14 cellular contexts compared by ENCODE assay signal in the genomic region with DNA sequence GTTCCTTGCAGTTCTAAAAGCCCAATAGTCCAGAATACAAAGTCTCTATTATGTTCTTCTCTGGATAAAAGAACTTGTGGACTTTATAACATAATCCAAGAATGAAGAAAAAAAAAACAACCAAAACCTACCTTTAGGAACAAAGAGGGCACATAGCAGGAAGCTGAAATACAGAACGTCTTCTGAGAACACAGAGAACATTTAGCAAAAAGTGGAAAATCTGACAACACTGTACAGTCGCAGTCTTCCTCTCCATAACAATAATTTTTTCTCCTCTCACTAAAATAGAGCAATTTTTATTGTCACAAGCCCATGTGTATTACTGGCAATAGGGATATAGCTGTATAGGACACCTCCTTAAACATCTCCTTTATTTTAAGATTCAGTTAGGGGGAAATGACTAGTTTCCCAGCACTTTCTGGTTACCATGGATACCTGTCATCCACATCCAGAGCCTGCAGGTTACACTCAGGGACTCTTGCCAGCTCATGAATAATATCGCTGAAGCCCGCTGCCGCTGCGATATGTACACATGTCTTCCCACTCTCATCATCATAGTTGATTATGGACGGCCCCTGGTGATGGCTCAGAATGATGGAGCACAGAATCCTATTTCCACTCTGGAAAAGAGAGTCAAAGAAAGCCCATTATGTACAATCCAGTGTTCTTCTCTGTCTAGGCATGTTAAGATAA.
DNase-seq lines count a peak whose midpoint lies in the region; ATAC-seq and TF ChIP-seq lines count a peak whose summit lies in the region.
"Had no signal": no experiment of that assay in that cellular context is flagged by ENCODE, and none has a peak within 500 bp of the region (broad histone marks: within the 10 kb centered on the region; RNA-seq: fewer than 3 reads in every experiment).

No MANE protein-coding gene starts in this region.

- no peaks in the 10 kb centered on the region for H4K20me1 ChIP-seq in PC-3 (ENCODE audit: low read length)

- H2AFZ ChIP-seq in PC-3 (ENCODE audit: low read length) (no peak overlapping the region), parathyroid adenoma (peak overlapping the region; percentile 14)

- in situ Hi-C loops in brain microvascular endothelial cell (cut with HindIII; ENCODE audit: low pct_ligation_motif_present, low sequenced_read_pairs) = no loop called here

- DNase-seq in activated CD4-positive, alpha-beta T cell treated with anti-CD3 and anti-CD28 coated beads, Interleukin-2, amount 10 ng/mL, durations not matched to agents 24 days and 14 days = no peak
- no peak for DNase-seq in activated CD4-positive, alpha-beta T cell treated with anti-CD3 and anti-CD28 coated beads for 1 hour
- peak; percentile 54 for DNase-seq in PC-3
- DNase-seq in brain microvascular endothelial cell = peak; percentile 64
- DNase-seq: activated gamma-delta T cell treated with Interleukin-2 at 50 U/mL for 16 hours, gastrocnemius medialis, KG1, left colon, NCI-H226, RPMI8226 had no signal

- H3K27me3 ChIP-seq in PC-3 (ENCODE audit: low read length) = no peaks in the 10 kb centered on the region
- no peaks in the 10 kb centered on the region for H3K27me3 ChIP-seq in brain microvascular endothelial cell (replicated peaks)
- H3K27me3 ChIP-seq in parathyroid adenoma (ENCODE audit: control insufficient read depth, insufficient read depth, low read length) = no peaks in the 10 kb centered on the region
- H3K27me3 ChIP-seq: gastrocnemius medialis had no signal

- H3K9me3 ChIP-seq in PC-3 (ENCODE audit: low read length) (no peaks in the 10 kb centered on the region), parathyroid adenoma (ENCODE audit: control insufficient read depth, low read length) (no peaks in the 10 kb centered on the region)
- H3K9me3 ChIP-seq: gastrocnemius medialis had no signal

- H3K9me3 Mint-ChIP-seq in activated CD4-positive, alpha-beta T cell treated with anti-CD3 and anti-CD28 coated beads, Interleukin-2, amount 10 ng/mL, durations not matched to agents 24 days and 14 days = peaks cover 17% of the 10 kb centered on the region

- H3K36me3 ChIP-seq in PC-3 (ENCODE audit: low read depth, low read length) (no peaks in the 10 kb centered on the region), brain microvascular endothelial cell (replicated peaks) (no peaks in the 10 kb centered on the region), parathyroid adenoma (ENCODE audit: control insufficient read depth, insufficient read depth, low read length) (no peaks in the 10 kb centered on the region)
- H3K36me3 ChIP-seq: gastrocnemius medialis had no signal

- no peaks in the 10 kb centered on the region for H3K9me2 ChIP-seq in PC-3 (replicated peaks; ENCODE audit: low read length)

- no peak overlapping the region for H3K9ac ChIP-seq in PC-3 (ENCODE audit: low read length)
- H3K9ac ChIP-seq in parathyroid adenoma = no peak overlapping the region

- intact Hi-C loops in activated CD4-positive, alpha-beta T cell treated with anti-CD3 and anti-CD28 coated beads, Interleukin-2, amount 10 ng/mL, durations not matched to agents 24 days and 14 days (cut with micrococcal nuclease) = loop anchor here (2.0 kb wide), 1 partner anchor 22 kb away; no protein-coding TSS in a partner anchor
- intact Hi-C loops in PC-3 (cut with micrococcal nuclease) = loop anchor here (1.0 to 10.0 kb wide), 2 partner anchors 49 to 132 kb away; a partner anchor contains a TSS

- peaks cover 26% of the 10 kb centered on the region for H3K36me3 Mint-ChIP-seq in activated CD4-positive, alpha-beta T cell treated with anti-CD3 and anti-CD28 coated beads, Interleukin-2, amount 10 ng/mL, durations not matched to agents 24 days and 14 days (ENCODE audit: low read depth)

- no peaks in the 10 kb centered on the region for H3F3A ChIP-seq in PC-3 (ENCODE audit: low read length, unreplicated experiment)

- H3K79me2 ChIP-seq in PC-3 (ENCODE audit: low read length) (no peaks in the 10 kb centered on the region), parathyroid adenoma (no peaks in the 10 kb centered on the region)

- no peaks in the 10 kb centered on the region for H3K27me3 Mint-ChIP-seq in activated CD4-positive, alpha-beta T cell treated with anti-CD3 and anti-CD28 coated beads, Interleukin-2, amount 10 ng/mL, durations not matched to agents 24 days and 14 days

- peaks cover 47% of the 10 kb centered on the region for H3K4me1 Mint-ChIP-seq in activated CD4-positive, alpha-beta T cell treated with anti-CD3 and anti-CD28 coated beads, Interleukin-2, amount 10 ng/mL, durations not matched to agents 24 days and 14 days

- BruUV-seq in PC-3 (replicated peaks; lab: Mats Ljungman, UMichigan) = no TSS peak

- no peak overlapping the region for H3K4me2 ChIP-seq in PC-3 (ENCODE audit: low read length)
- H3K4me2 ChIP-seq in parathyroid adenoma (ENCODE audit: low read length) = no peak overlapping the region

- no peak for TF ChIP-seq CTCF in PC-3 (conservative IDR thresholded peaks at IDR 0.05; ENCODE audit: low read depth, low read length)
- TF ChIP-seq CTCF in brain microvascular endothelial cell (IDR thresholded peaks at IDR 0.05; ENCODE audit: low read depth, low read length, missing control alignments) = no peak
- no peak for TF ChIP-seq CTCF in parathyroid adenoma (IDR thresholded peaks at IDR 0.05)

- H3K27ac Mint-ChIP-seq in activated CD4-positive, alpha-beta T cell treated with anti-CD3 and anti-CD28 coated beads, Interleukin-2, amount 10 ng/mL, durations not matched to agents 24 days and 14 days = peak overlapping the region; percentile 93

- H3K27ac ChIP-seq in PC-3 (ENCODE audit: low read length) (no peak overlapping the region), brain microvascular endothelial cell (no peak overlapping the region), parathyroid adenoma (no peak overlapping the region)
- H3K27ac ChIP-seq: gastrocnemius medialis had no signal

- peaks cover 29% of the 10 kb centered on the region for H3K4me1 ChIP-seq in PC-3 (ENCODE audit: insufficient read depth, low read length)
- H3K4me1 ChIP-seq in parathyroid adenoma = peaks cover 7% of the 10 kb centered on the region
- H3K4me1 ChIP-seq: gastrocnemius medialis had no signal

- POLR2A ChIA-PET in PC-3 (lab: Charles Lee; ENCODE audit: unreplicated experiment) = no interaction called here

- H3K4me3 ChIP-seq in PC-3 (ENCODE audit: low read length) (no peak overlapping the region), brain microvascular endothelial cell (ENCODE audit: low read depth, low read length) (no peak overlapping the region), parathyroid adenoma (ENCODE audit: low read depth, low read length) (no peak overlapping the region)
- H3K4me3 ChIP-seq: gastrocnemius medialis had no signal

- peak overlapping the region; percentile 72 for H3K4me3 Mint-ChIP-seq in activated CD4-positive, alpha-beta T cell treated with anti-CD3 and anti-CD28 coated beads, Interleukin-2, amount 10 ng/mL, durations not matched to agents 24 days and 14 days

- CTCF ChIA-PET in PC-3 (lab: Charles Lee) = no interaction called here

- no peak for ATAC-seq in PC-3
- ATAC-seq in GM21367 (IDR thresholded peaks at IDR 0.05; ENCODE audit: unreplicated experiment) = no peak
- no peak for ATAC-seq in GM18519 (IDR thresholded peaks at IDR 0.05; ENCODE audit: low FRiP score, unreplicated experiment)
- no peak for ATAC-seq in GM18502 (IDR thresholded peaks at IDR 0.05; ENCODE audit: poor library complexity, unreplicated experiment)
- ATAC-seq: gastrocnemius medialis, left colon had no signal

Comparison
In these comparisons a context has a peak if more than half of its experiments do, and no peak if none do; other contexts are left out.
1. DNase-seq: peak in PC-3 (single experiment) and brain microvascular endothelial cell (single experiment); none in activated CD4-positive, alpha-beta T cell treated with anti-CD3 and anti-CD28 coated beads, Interleukin-2, amount 10 ng/mL, durations not matched to agents 24 days and 14 days (single experiment) and activated CD4-positive, alpha-beta T cell treated with anti-CD3 and anti-CD28 coated beads for 1 hour (single experiment).